In genomic region chr1:206700445-206701036, GRCh38 we compare ENCODE assay signal across 10 cellular contexts. TPM values are rescaled to one million over a fixed set of nuclear protein-coding genes. Genes with fewer than 3 reads are reported as not detected.
DNase-seq lines count a peak whose midpoint lies in the region; ATAC-seq and TF ChIP-seq lines count a peak whose summit lies in the region.
"Had no signal": no experiment of that assay in that cellular context is flagged by ENCODE, and none has a peak within 500 bp of the region (broad histone marks: within the 10 kb centered on the region; RNA-seq: fewer than 3 reads in every experiment).

No MANE protein-coding gene starts in this region.

- H3K23ac ChIP-seq in IMR-90 (ENCODE audit: low read depth, low read length) = no peak overlapping the region; the same call in 1 of the 2 replicates

- CTCF ChIA-PET in IMR-90 (lab: Yijun Ruan, JAX) = no interaction called here

- dilution Hi-C loops in IMR-90 (cut with HindIII; ENCODE audit: low sequenced_read_pairs, unreplicated experiment) = no loop called here

- no peak overlapping the region; the same call in 1 of the 2 replicates for H4K91ac ChIP-seq in IMR-90 (ENCODE audit: insufficient read depth, low read depth, low read length)

- POLR2A ChIA-PET in IMR-90 (lab: Charles Lee; ENCODE audit: unreplicated experiment) = no interaction called here

- H3K14ac ChIP-seq in IMR-90 (replicated peaks; ENCODE audit: low read depth, low read length) = no peak overlapping the region

- peak; percentile 22; the same call in 1 of the 2 replicates for ATAC-seq in IMR-90 (ENCODE audit: low read depth)
- peak; percentile 60 to 69 for ATAC-seq in gastrocnemius medialis

- TF ChIP-seq POLR2A in IMR-90 (IDR thresholded peaks at IDR 0.05; ENCODE audit: low read depth, low read length) (no peak), gastrocnemius medialis (IDR thresholded peaks at IDR 0.05) (peak in 1 of 2 donors; percentile 36)

- WGBS in IMR-90 (ENCODE audit: extremely low coverage in 2 of 2, insufficient read length in 1 of 2), 2 experiments = 33% methylated on average over 1 of the region's 2 CpGs; no CpG with 5 or more reads in 1 of the 2 experiments

- peak overlapping the region; percentile 10; the same call in 1 of the 2 replicates for H3K27ac ChIP-seq in IMR-90 (ENCODE audit: insufficient read depth, low read length)
- peak overlapping the region; percentile 93 to 98 (median 96) for H3K27ac ChIP-seq in gastrocnemius medialis
- H3K27ac ChIP-seq: PC-9 had no signal

- H3K56ac ChIP-seq in IMR-90 (ENCODE audit: extremely low read depth, insufficient read depth, low read length) = no peak overlapping the region

- H3K36me3 ChIP-seq in IMR-90 (ENCODE audit: control insufficient read depth, insufficient read depth, low read length) (peaks cover 4% of the 10 kb centered on the region), gastrocnemius medialis (no peaks in the 10 kb centered on the region)

- no peak overlapping the region for H4K5ac ChIP-seq in IMR-90 (ENCODE audit: low read depth, low read length)

- no peak overlapping the region for H2AK9ac ChIP-seq in IMR-90 (replicated peaks; ENCODE audit: low read depth, low read length, poor library complexity)

- H3K79me1 ChIP-seq in IMR-90 (ENCODE audit: low read depth in 1 of 2, low read length in 2 of 2) = peaks cover 16 to 100% of the 10 kb centered on the region in 2 experiments

- H3K18ac ChIP-seq in IMR-90 (ENCODE audit: low read depth, low read length) = no peak overlapping the region

- TF ChIP-seq CTCF in IMR-90 (conservative IDR thresholded peaks at IDR 0.05; ENCODE audit: low read depth, low read length) (no peak), fibroblast of mammary gland (conservative IDR thresholded peaks at IDR 0.05; ENCODE audit: control insufficient read depth, insufficient read depth, low read depth, low read length) (no peak), gastrocnemius medialis (IDR thresholded peaks at IDR 0.05 in 4 of 5, conservative IDR thresholded peaks at IDR 0.05 in 1 of 5) (no peak)

- H2BK5ac ChIP-seq in IMR-90 (ENCODE audit: low read depth, low read length, poor library complexity, severe bottlenecking) = no peak overlapping the region

- no TSS peak for BruUV-seq in IMR-90 (replicated peaks; lab: Mats Ljungman, UMichigan)

- H3K9ac ChIP-seq in IMR-90 (ENCODE audit: low read depth, low read length) = no peak overlapping the region

- H2BK120ac ChIP-seq in IMR-90 (ENCODE audit: low read depth, low read length) = no peak overlapping the region

- in situ Hi-C loops in IMR-90 (cut with MboI; ENCODE audit: low sequenced_read_pairs) (no loop called here), gastrocnemius medialis (cut with MboI; ENCODE audit: low sequenced_read_pairs in 4 of 4) (loop anchor here in 2 of 4 donors (25.0 kb wide), 2 partner anchors 612 to 637 kb away; partner anchors contain the start of gene CD55 (in 1 of the 2))

- no peak overlapping the region for H3K4me3 ChIP-seq in IMR-90 (ENCODE audit: insufficient read depth, low read depth, low read length)
- no peak overlapping the region for H3K4me3 ChIP-seq in fibroblast of mammary gland (ENCODE audit: control insufficient read depth, low read depth, low read length)
- peak overlapping the region in 1 of 4 donors; percentile 10 for H3K4me3 ChIP-seq in gastrocnemius medialis
- H3K4me3 ChIP-seq: coronary artery, PC-9 had no signal

- DNase-seq in IMR-90 (peak; percentile 65), NCI-H69 (lab: John Stamatoyannopoulos, UW) (peak; percentile 94), fibroblast of mammary gland (ENCODE audit: low read depth) (peak; percentile 90), gastrocnemius medialis (peak; percentile 72 to 81), posterior vena cava (ENCODE audit: low spot score) (no peak), inferior parietal cortex (ENCODE audit: extremely low spot score) (no peak), posterior cingulate gyrus (no peak)
- no peak for DNase-seq in activated T-cell treated with anti-CD3 and anti-CD28 coated beads, Interleukin-2, amount 50 U/mL, for 1 hour
- DNase-seq: PC-9 had no signal

- peak overlapping the region; percentile 7; the same call in 1 of the 2 replicates for H3K4ac ChIP-seq in IMR-90 (ENCODE audit: low read depth, low read length)

- H4K8ac ChIP-seq in IMR-90 (ENCODE audit: low read depth in 2 of 2, low read length in 2 of 2) = no peak overlapping the region; a peak in 1 of 4 replicates

- H4K20me1 ChIP-seq in IMR-90 (ENCODE audit: insufficient read depth, low read length) = peaks cover 100% of the 10 kb centered on the region

- no peak overlapping the region for H2BK15ac ChIP-seq in IMR-90 (ENCODE audit: low read depth, low read length)

- peak overlapping the region; percentile 36; the same call in 1 of the 2 replicates for H2AK5ac ChIP-seq in IMR-90 (ENCODE audit: low read depth, low read length)

- no peaks in the 10 kb centered on the region for H3K27me3 ChIP-seq in IMR-90 (ENCODE audit: control insufficient read depth, insufficient read depth, low read length)
- H3K27me3 ChIP-seq in gastrocnemius medialis = no peaks in the 10 kb centered on the region

- TF ChIP-seq RAD21 in IMR-90 (IDR thresholded peaks at IDR 0.05; ENCODE audit: low read length) = no peak

- no peak overlapping the region for H3K4me2 ChIP-seq in IMR-90 (ENCODE audit: low read depth, low read length)
- H3K4me2 ChIP-seq: PC-9 had no signal

- no peak overlapping the region for H2BK20ac ChIP-seq in IMR-90 (ENCODE audit: low read depth, low read length)

- intact Hi-C loops in IMR-90 (cut with micrococcal nuclease) (no loop called here), gastrocnemius medialis (cut with DNase I; ENCODE audit: low total_unique reads) (loop anchor here (2.0 kb wide), 1 partner anchor 22 kb away; no protein-coding TSS in a partner anchor), posterior vena cava (cut with DNase I) (loop anchor here in 1 of 2 donors (1.0 kb wide), 1 partner anchor 26 kb away; no protein-coding TSS in a partner anchor), posterior cingulate gyrus (cut with DNase I) (no loop called here)

- no peaks in the 10 kb centered on the region for H3K9me3 ChIP-seq in IMR-90 (ENCODE audit: control insufficient read depth, insufficient read depth, low read length)
- H3K9me3 ChIP-seq in gastrocnemius medialis = no peaks in the 10 kb centered on the region

- no peak overlapping the region for H2AFZ ChIP-seq in IMR-90 (replicated peaks; ENCODE audit: low read length, poor library complexity)
- H2AFZ ChIP-seq: PC-9 had no signal

- peaks cover 65% of the 10 kb centered on the region for H3K9me1 ChIP-seq in IMR-90 (ENCODE audit: insufficient read depth, low read length)

- H3K4me1 ChIP-seq in IMR-90 (ENCODE audit: control insufficient read depth, insufficient read depth, low read length) (peaks cover 26% of the 10 kb centered on the region), gastrocnemius medialis (peaks cover 98 to 100% of the 10 kb centered on the region in 2 donors)

TF ChIP-seq in IMR-90, 13 proteins besides CTCF, POLR2A, EP300 and RAD21:
- no peak for TF ChIP-seq RFX5 (IDR thresholded peaks at IDR 0.05; ENCODE audit: low read depth, low read length)
- TF ChIP-seq FOS (IDR thresholded peaks at IDR 0.05; ENCODE audit: low read depth, low read length) = no peak
- TF ChIP-seq CHD1 (IDR thresholded peaks at IDR 0.05; ENCODE audit: low read depth, low read length) = no peak
- TF ChIP-seq USF2 (IDR thresholded peaks at IDR 0.05; ENCODE audit: low read depth, low read length) = no peak

RNA-seq across cellular contexts. Expression of gene MAPKAPK2, which starts 15.8 kb away (rescaled TPM):
- total RNA-seq in IMR-90 (2012; rRNA removed) = 50.8 and 56.5 TPM in 2 replicates
- 60.7 and 66.4 TPM in 2 replicates for polyA plus RNA-seq in IMR-90 (2012; rRNA removed)
- 42.3 and 56.1 TPM in 2 replicates for polyA plus RNA-seq in IMR-90 (2012; cell fraction: cytosol; rRNA removed)
- 86.1 and 91.5 TPM in 2 replicates for polyA plus RNA-seq in IMR-90 (2012; cell fraction: nucleus; rRNA removed; ENCODE audit: low replicate concordance)
- total RNA-seq in gastrocnemius medialis = 100 to 1,000 TPM; 115 to 207 (median 140) TPM
- total RNA-seq in posterior vena cava = 100 to 1,000 TPM in 1 of 2 donors, 10 to 100 TPM in 1; 69.0 to 102 TPM

Comparison
In these comparisons a context has a peak if more than half of its experiments do, and no peak if none do; other contexts are left out.
1. DNase-seq: peak in IMR-90 (single experiment), NCI-H69 (single experiment), fibroblast of mammary gland (single experiment) and gastrocnemius medialis (2 of 2); none in posterior vena cava (single experiment), inferior parietal cortex (single experiment), posterior cingulate gyrus (0 of 10) and activated T-cell treated with anti-CD3 and anti-CD28 coated beads, Interleukin-2, amount 50 U/mL, for 1 hour (single experiment).